Comparison of ENCODE assay signal across 30 cellular contexts in the genomic region with DNA sequence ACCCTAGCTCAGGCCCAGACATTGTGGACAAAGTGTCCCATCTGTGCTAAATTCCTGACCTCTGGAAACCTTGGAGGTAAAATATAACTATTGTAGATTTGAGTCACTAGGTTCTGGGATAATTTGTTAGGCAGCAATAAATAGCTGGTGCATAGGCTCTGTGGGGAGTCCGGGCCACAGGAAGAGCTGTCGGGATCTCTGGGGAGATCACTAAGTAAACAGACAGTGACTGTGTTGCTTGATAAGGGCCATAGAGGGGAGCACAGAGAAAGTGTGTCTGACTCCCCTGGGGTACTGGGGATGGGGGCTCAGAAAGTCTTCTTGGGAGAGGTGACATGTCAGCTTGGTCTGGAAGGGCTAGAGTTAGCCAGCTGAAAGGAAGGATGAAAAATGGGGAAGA.
"Had no signal": no experiment of that assay in that cellular context is flagged by ENCODE, and none has a peak within 500 bp of the region (broad histone marks: within the 10 kb centered on the region; RNA-seq: fewer than 3 reads in every experiment).

No MANE protein-coding gene starts in this region.

- H3K9me3 Mint-ChIP-seq: mesothelial cell of epicardium; naive B cell; natural killer cell; stimulated activated naive B cell treated with anti-CD40 and anti-IgM and Interleukin-4, amounts not matched to agents 10 μg/mL and 1 μg/mL and 100 μg/mL, for 72 hours had no signal

- H3K36me3 ChIP-seq: left lung, lower lobe of right lung, pancreas, prostate gland, stomach, tibial artery, upper lobe of right lung had no signal

- FAIRE-seq: keratinocyte, pancreas, urothelium cell line had no signal

- H3K27ac ChIP-seq: left lung, lower lobe of right lung, pancreas, prostate gland, stomach, testis, tibial artery, upper lobe of right lung had no signal

- H3K4me1 ChIP-seq: left lung, lower lobe of right lung, pancreas, prostate gland, stomach, testis, tibial artery, upper lobe of right lung had no signal

- H3K9me3 ChIP-seq: left lung, lower lobe of right lung, pancreas, prostate gland, stomach, testis, tibial artery, upper lobe of right lung had no signal

- H3K4me3 Mint-ChIP-seq: mesothelial cell of epicardium; naive B cell; natural killer cell; stimulated activated naive B cell treated with anti-CD40 and anti-IgM and Interleukin-4, amounts not matched to agents 10 μg/mL and 1 μg/mL and 100 μg/mL, for 72 hours had no signal

- DNase-seq: hippocampal formation; kidney glomerular epithelial cell; left colon; left lung; lower lobe of right lung; mammary epithelial cell; mesendoderm; naive B cell; natural killer cell; nucleus accumbens; pancreas; retina; right cardiac atrium; stimulated activated CD4-positive, alpha-beta T cell treated with anti-CD3 and anti-CD28 coated beads, Interleukin-12 subunit alpha, Interleukin-12 subunit beta, amount 100 ng/mL, for 4 hours; stimulated activated CD4-positive, alpha-beta T cell treated with anti-CD3 and anti-CD28 coated beads, Interleukin-15, amount 100 ng/mL, for 24 hours; stimulated activated CD4-positive, alpha-beta T cell treated with anti-CD3 and anti-CD28 coated beads, Interleukin-2, amount 100 ng/mL, for 24 hours; stimulated activated CD4-positive, alpha-beta T cell treated with anti-CD3 and anti-CD28 coated beads, Interleukin-4, amount 100 ng/mL, for 1 hour; stimulated activated naive B cell treated with anti-CD40 and anti-IgM and Interleukin-4, amounts not matched to agents 10 μg/mL and 1 μg/mL and 100 μg/mL, for 72 hours; stimulated activated naive CD8-positive, alpha-beta T cell treated with anti-CD3 and anti-CD28 coated beads, Interleukin-15, Interleukin-2, amounts not matched to agents 100 U/mL and 50 U/mL, for 24 hours; stomach; testis; tibial artery; trophoblast cell; upper lobe of right lung had no signal

- H3K27me3 ChIP-seq: left lung, pancreas, stomach, testis, tibial artery, upper lobe of right lung had no signal

- H3K27ac Mint-ChIP-seq: mesothelial cell of epicardium; natural killer cell; stimulated activated naive B cell treated with anti-CD40 and anti-IgM and Interleukin-4, amounts not matched to agents 10 μg/mL and 1 μg/mL and 100 μg/mL, for 72 hours had no signal

- H3K4me3 ChIP-seq: left lung, lower lobe of right lung, pancreas, prostate gland, skin epidermis, stomach, testis, tibial artery, upper lobe of right lung had no signal

- H3K36me3 Mint-ChIP-seq: mesothelial cell of epicardium; naive B cell; natural killer cell; stimulated activated naive B cell treated with anti-CD40 and anti-IgM and Interleukin-4, amounts not matched to agents 10 μg/mL and 1 μg/mL and 100 μg/mL, for 72 hours had no signal

- H3K4me1 Mint-ChIP-seq: naive B cell had no signal

- ATAC-seq: left colon; left lung; lower lobe of right lung; natural killer cell; pancreas; right cardiac atrium; sciatic nerve; stimulated activated naive B cell treated with anti-CD40 and anti-IgM and Interleukin-4, amounts not matched to agents 10 μg/mL and 1 μg/mL and 100 μg/mL, for 72 hours; stimulated activated naive CD8-positive, alpha-beta T cell treated with anti-CD3 and anti-CD28 coated beads, Interleukin-15, Interleukin-2, amounts not matched to agents 100 U/mL and 50 U/mL, for 24 hours; upper lobe of right lung had no signal
